In genomic region chr2:70094978-70095832, GRCh38 we compare ENCODE assay signal across 7 cellular contexts. TPM values are rescaled to one million over a fixed set of nuclear protein-coding genes. Genes with fewer than 3 reads are reported as not detected.
DNase-seq lines count a peak whose midpoint lies in the region; ATAC-seq and TF ChIP-seq lines count a peak whose summit lies in the region.

No MANE protein-coding gene starts in this region.

- peak; percentile 59 for ATAC-seq in GM18858 (IDR thresholded peaks at IDR 0.05; ENCODE audit: unreplicated experiment)
- ATAC-seq in HG03139 (IDR thresholded peaks at IDR 0.05; ENCODE audit: unreplicated experiment) = peak; percentile 41
- ATAC-seq in T-helper 17 cell = peak; percentile 92

- H2BK15ac ChIP-seq in mesendoderm (replicated peaks; ENCODE audit: low read depth) = no peak overlapping the region

- peak overlapping the region; percentile 69 for H2AK5ac ChIP-seq in mesendoderm (ENCODE audit: low read length)

- no peaks in the 10 kb centered on the region for H3K27me3 ChIP-seq in mesendoderm (ENCODE audit: insufficient read depth, low read length, poor library complexity)
- H3K27me3 ChIP-seq in tibial nerve = no peaks in the 10 kb centered on the region

- peak overlapping the region; percentile 96 for H3K27ac ChIP-seq in cingulate gyrus (ENCODE audit: low read depth, low read length)
- no peak overlapping the region for H3K27ac ChIP-seq in mesendoderm (ENCODE audit: low read depth, low read length)
- H3K27ac ChIP-seq in tibial nerve = peak overlapping the region; percentile 86 to 99 (median 92)

- no peak overlapping the region for H3K18ac ChIP-seq in mesendoderm (ENCODE audit: low read length)

- no peak overlapping the region for H2BK5ac ChIP-seq in mesendoderm (ENCODE audit: low read length)

- peaks cover 2% of the 10 kb centered on the region for H3K79me1 ChIP-seq in mesendoderm (ENCODE audit: low read length)

- no peak overlapping the region for H4K8ac ChIP-seq in mesendoderm (ENCODE audit: low read depth, low read length)

- DNase-seq in T-helper 17 cell = peak in 2 of 3 donors; percentile 27 to 29
- DNase-seq in mesendoderm = no peak
- peak in 1 of 2 donors; percentile 48 for DNase-seq in tibial nerve (ENCODE audit: low spot score in 2 of 2)
- DNase-seq in NCI-H526 (lab: John Stamatoyannopoulos, UW) = no peak

- no peak overlapping the region for H3K4me2 ChIP-seq in mesendoderm (ENCODE audit: low read length)

- H3K36me3 Mint-ChIP-seq in T-helper 17 cell (ENCODE audit: low read depth) = peaks cover 2% of the 10 kb centered on the region

- H3K9ac ChIP-seq in mesendoderm (ENCODE audit: low read length) = no peak overlapping the region

- H3K27ac Mint-ChIP-seq in T-helper 17 cell = peak overlapping the region; percentile 100

- no CpG with 5 or more reads among the region's 7 CpGs for WGBS in mesendoderm (ENCODE audit: extremely low coverage, insufficient coverage, low lambda C conversion rate)
- 24 to 30% methylated on average over 7 of the region's 7 CpGs for WGBS in tibial nerve, 2 donors

- no peak overlapping the region for H3K4me3 ChIP-seq in mesendoderm (ENCODE audit: low read length)
- H3K4me3 ChIP-seq in tibial nerve = peak overlapping the region in 2 of 4 donors; percentile 9 to 14

- TF ChIP-seq POLR2A in tibial nerve (IDR thresholded peaks at IDR 0.05) = peak; percentile 60 to 63

- no peak overlapping the region for H2BK120ac ChIP-seq in mesendoderm (ENCODE audit: low read depth, low read length)

- H3K23ac ChIP-seq in mesendoderm (ENCODE audit: low read length) = no peak overlapping the region

- TF ChIP-seq EP300 in tibial nerve (IDR thresholded peaks at IDR 0.05) = peak; percentile 48 to 95

- no peaks in the 10 kb centered on the region for H3K4me1 ChIP-seq in mesendoderm (ENCODE audit: control insufficient read depth, low read depth, low read length)
- peaks cover 0 to 54% (median 24%) of the 10 kb centered on the region in 4 donors for H3K4me1 ChIP-seq in tibial nerve

- H3K9me3 ChIP-seq in T-helper 17 cell (ENCODE audit: control insufficient read depth, low read length, poor library complexity, severe bottlenecking) (no peaks in the 10 kb centered on the region), tibial nerve (no peaks in the 10 kb centered on the region)

- H4K5ac ChIP-seq in mesendoderm (ENCODE audit: low read length) = no peak overlapping the region

- no peak overlapping the region for H3K56ac ChIP-seq in mesendoderm (ENCODE audit: low read length)

- H3K79me2 ChIP-seq in mesendoderm (ENCODE audit: control insufficient read depth, insufficient read depth, low read length) = no peaks in the 10 kb centered on the region

- TF ChIP-seq CTCF in tibial nerve (IDR thresholded peaks at IDR 0.05) = no peak

- peak overlapping the region; percentile 88 for H3K4me3 Mint-ChIP-seq in T-helper 17 cell

- H3K27me3 Mint-ChIP-seq in T-helper 17 cell = no peaks in the 10 kb centered on the region

- H3K36me3 ChIP-seq in mesendoderm (ENCODE audit: control insufficient read depth, insufficient read depth, low read length) = no peaks in the 10 kb centered on the region
- H3K36me3 ChIP-seq in tibial nerve = peaks cover 0 to 13% (median 0%) of the 10 kb centered on the region in 3 donors

- no peak overlapping the region for H3K4ac ChIP-seq in mesendoderm (ENCODE audit: low read depth, low read length)

- peaks cover 37% of the 10 kb centered on the region for H3K4me1 Mint-ChIP-seq in T-helper 17 cell

RNA-seq across cellular contexts. Expression of gene PCBP1, which starts 7.9 kb away (rescaled TPM):
- 100 to 1,000 TPM; 334 to 345 TPM for total RNA-seq in T-helper 17 cell
- 485 TPM for polyA plus RNA-seq in mesendoderm (2013, experiment 1 of 2)
- 516 TPM for polyA plus RNA-seq in mesendoderm (2013, experiment 2 of 2)
- total RNA-seq in tibial nerve = 100 to 1,000 TPM; 157 to 203 (median 188) TPM

Comparison
In these comparisons a context has a peak if more than half of its experiments do, and no peak if none do; other contexts are left out.
1. ATAC-seq: peak in every context shown above with its lines; median percentile 92 in T-helper 17 cell; 59 in GM18858; 41 in HG03139.
2. DNase-seq: peak in T-helper 17 cell (2 of 3); none in mesendoderm (single experiment) and NCI-H526 (0 of 2).